27 cellular contexts compared by ENCODE assay signal in the genomic region with DNA sequence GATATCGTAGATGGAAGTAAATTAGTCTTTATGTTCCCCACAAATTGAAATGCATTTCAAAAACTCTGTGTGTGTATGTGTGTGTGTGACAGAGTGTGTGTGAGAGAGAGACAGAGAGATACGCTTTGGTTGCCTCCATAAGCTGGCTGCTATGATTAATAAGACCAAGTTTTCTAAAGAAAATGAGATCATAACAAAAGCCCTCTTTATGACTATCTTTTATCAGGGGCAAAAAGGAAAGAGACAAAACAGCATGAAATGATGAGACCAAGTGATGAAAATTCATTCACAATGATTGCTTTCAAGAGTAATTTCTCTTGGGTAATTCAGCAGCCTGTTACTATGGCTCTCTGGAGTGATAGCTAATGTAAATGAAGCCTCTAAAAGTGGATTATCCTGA.
"Had no signal": no experiment of that assay in that cellular context is flagged by ENCODE, and none has a peak within 500 bp of the region (broad histone marks: within the 10 kb centered on the region; RNA-seq: fewer than 3 reads in every experiment).

No MANE protein-coding gene starts in this region.

- H3K4me3 ChIP-seq: hepatocyte, pancreas, psoas muscle, right atrium auricular region, suprapubic skin, tibial nerve had no signal

- H3K4me1 ChIP-seq: psoas muscle had no signal

- H3K36me3 Mint-ChIP-seq: brain, T-cell had no signal

- H3K27me3 ChIP-seq: hepatocyte, pancreas, right atrium auricular region, suprapubic skin, tibial nerve had no signal

- H3K36me3 ChIP-seq: pancreas, right atrium auricular region, suprapubic skin, tibial nerve had no signal

- H3K9me3 ChIP-seq: pancreas, psoas muscle, right atrium auricular region, suprapubic skin, tibial nerve had no signal

- H3K27me3 Mint-ChIP-seq: natural killer cell treated with Interleukin-12 subunit alpha and Interleukin-12 subunit beta and Interleukin-15 and Interleukin-18, amount 100 ng/mL, for 72 hours; stimulated activated naive CD8-positive, alpha-beta T cell treated with anti-CD3 and anti-CD28 coated beads, Interleukin-15, amount 100 ng/mL, for 72 hours; T-cell had no signal

- H3K9me3 Mint-ChIP-seq: activated T-cell treated with anti-CD3 and anti-CD28 coated beads, Interleukin-2, amount 50 U/mL, for 4 hours; T-helper 2 cell treated with Interferon-gamma antibody and Interleukin-4, amounts not matched to agents 5 μg/mL and 100 μg/mL, for 36 hours had no signal

- DNase-seq: activated CD4-positive, alpha-beta T cell treated with anti-CD3 and anti-CD28 coated beads for 1 hour; activated CD4-positive, alpha-beta T cell treated with anti-CD3 and anti-CD28 coated beads, Interleukin-2, amount 50 U/mL, for 1 hour; activated CD8-positive, alpha-beta memory T cell treated with anti-CD3 and anti-CD28 coated beads for 24 hours; activated CD8-positive, alpha-beta memory T cell treated with anti-CD3 and anti-CD28 coated beads, Interleukin-2, amount 50 U/mL, for 4 hours; activated naive CD4-positive, alpha-beta T cell treated with Interleukin-2 at 50 U/mL for 16 hours; activated T-cell treated with anti-CD3 and anti-CD28 coated beads, Interleukin-2, amount 50 U/mL, for 4 hours; anterior cingulate cortex; caudate nucleus; dermis blood vessel endothelial cell; effector CD8-positive, alpha-beta T cell; glutamatergic neuron; left ventricle myocardium superior; mammary epithelial cell; midbrain; pancreas; psoas muscle; stimulated activated CD4-positive, alpha-beta T cell treated with anti-CD3 and anti-CD28 coated beads, Interleukin-4, amount 100 ng/mL, for 4 hours; stimulated activated naive CD8-positive, alpha-beta T cell treated with anti-CD3 and anti-CD28 coated beads, Interleukin-15, amount 100 ng/mL, for 72 hours; T-cell had no signal

- H3K27ac ChIP-seq: hepatocyte, pancreas, psoas muscle, right atrium auricular region, suprapubic skin, VCaP had no signal

- H3K27ac Mint-ChIP-seq: stimulated activated naive CD8-positive, alpha-beta T cell treated with anti-CD3 and anti-CD28 coated beads, Interleukin-15, amount 100 ng/mL, for 72 hours; T-helper 2 cell treated with Interferon-gamma antibody and Interleukin-4, amounts not matched to agents 5 μg/mL and 100 μg/mL, for 36 hours had no signal

- ATAC-seq: natural killer cell treated with Interleukin-12 subunit alpha and Interleukin-12 subunit beta and Interleukin-15 and Interleukin-18, amount 100 ng/mL, for 72 hours; pancreas; psoas muscle; stimulated activated naive CD8-positive, alpha-beta T cell treated with anti-CD3 and anti-CD28 coated beads, Interleukin-15, amount 100 ng/mL, for 72 hours; T-cell had no signal

- H3K4me3 Mint-ChIP-seq: activated T-cell treated with anti-CD3 and anti-CD28 coated beads, Interleukin-2, amount 50 U/mL, for 4 hours; natural killer cell treated with Interleukin-12 subunit alpha and Interleukin-12 subunit beta and Interleukin-15 and Interleukin-18, amount 100 ng/mL, for 72 hours; stimulated activated naive CD8-positive, alpha-beta T cell treated with anti-CD3 and anti-CD28 coated beads, Interleukin-15, amount 100 ng/mL, for 72 hours; T-cell; T-helper 2 cell treated with Interferon-gamma antibody and Interleukin-4, amounts not matched to agents 5 μg/mL and 100 μg/mL, for 36 hours had no signal
